21 cellular contexts compared by ENCODE assay signal in the genomic region with DNA sequence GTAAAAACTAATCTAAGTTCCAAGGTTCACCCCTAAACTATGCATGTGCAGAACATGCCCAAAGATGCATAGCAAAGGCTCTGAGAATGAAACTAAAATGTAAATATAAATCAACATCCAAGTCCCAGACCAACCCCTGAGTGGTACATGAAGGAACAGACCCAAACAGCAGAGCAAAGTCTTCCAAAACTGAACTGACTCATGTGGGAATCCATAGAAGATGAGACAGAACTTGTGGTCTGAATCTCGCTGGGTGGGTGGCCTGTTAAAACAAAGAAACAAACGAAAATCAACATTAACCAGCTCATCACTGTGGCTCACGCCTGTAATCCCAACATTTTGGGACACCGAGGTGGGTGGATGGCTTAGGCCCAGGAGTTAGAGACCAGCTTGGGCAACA. TPM values are rescaled to one million over a fixed set of nuclear protein-coding genes. Genes with fewer than 3 reads are reported as not detected.
DNase-seq lines count a peak whose midpoint lies in the region; ATAC-seq and TF ChIP-seq lines count a peak whose summit lies in the region.
"Had no signal": no experiment of that assay in that cellular context is flagged by ENCODE, and none has a peak within 500 bp of the region (broad histone marks: within the 10 kb centered on the region; RNA-seq: fewer than 3 reads in every experiment).

No MANE protein-coding gene starts in this region.

- H3K4me1 Mint-ChIP-seq in GM23338: no peaks in the 10 kb centered on the region
- H3K4me1 Mint-ChIP-seq: activated CD4-positive, alpha-beta T cell treated with anti-CD3 and anti-CD28 coated beads for 36 hours; activated T-helper 17 cell treated with anti-CD3 and anti-CD28 coated beads, Interleukin-2, amount 50 U/mL, for 72 hours; nephron progenitor cell had no signal

- H3F3A ChIP-seq in GM23338 (replicated peaks; ENCODE audit: low read depth): no peaks in the 10 kb centered on the region

- H3K36me3 Mint-ChIP-seq in GM23338 (ENCODE audit: low read depth): no peaks in the 10 kb centered on the region
- H3K36me3 Mint-ChIP-seq: activated naive CD8-positive, alpha-beta T cell; type B pancreatic cell had no signal

- H3K4me1 ChIP-seq in GM23338 (ENCODE audit: insufficient read depth): no peaks in the 10 kb centered on the region
- H3K4me1 ChIP-seq in subcutaneous abdominal adipose tissue (ENCODE audit: control insufficient read depth in 5 of 5, insufficient read depth in 5 of 5, low read length in 5 of 5): peaks cover 8 to 77% (median 66%) of the 10 kb centered on the region in 5 donors
- H3K4me1 ChIP-seq in esophagus muscularis mucosa: peaks cover 8 to 21% (median 18%) of the 10 kb centered on the region in 4 donors
- peaks cover 10% of the 10 kb centered on the region for H3K4me1 ChIP-seq in testis

- H3K9me3 Mint-ChIP-seq in GM23338: no peaks in the 10 kb centered on the region
- H3K9me3 Mint-ChIP-seq: activated T-helper 17 cell treated with anti-CD3 and anti-CD28 coated beads, Interleukin-2, amount 50 U/mL, for 72 hours; dendritic cell treated with granulocyte-macrophage colony-stimulating factor and Interleukin-4, amounts not matched to agents 40 ng/mL and 50 ng/mL, for 4 days; nephron progenitor cell; type B pancreatic cell had no signal

- H3K27me3 ChIP-seq in GM23338 (ENCODE audit: insufficient read depth): no peaks in the 10 kb centered on the region
- peaks cover 0 to 3% (median 0%) of the 10 kb centered on the region in 5 donors for H3K27me3 ChIP-seq in subcutaneous abdominal adipose tissue (ENCODE audit: control insufficient read depth in 5 of 5, insufficient read depth in 4 of 5, low read length in 5 of 5)
- H3K27me3 ChIP-seq in esophagus muscularis mucosa: peaks cover 0 to 15% (median 0%) of the 10 kb centered on the region in 4 donors
- H3K27me3 ChIP-seq in testis: no peaks in the 10 kb centered on the region

- DNase-seq in GM23338 (ENCODE audit: low spot score): no peak
- DNase-seq in astrocyte of the spinal cord (ENCODE audit: low read depth, low spot score): peak; percentile 57
- DNase-seq in islet precursor cell: peak; percentile 21
- DNase-seq in esophagus muscularis mucosa (ENCODE audit: extremely low spot score): no peak
- DNase-seq in testis: no peak
- no peak for DNase-seq in left ventricle myocardium superior
- DNase-seq: activated CD4-positive, alpha-beta T cell treated with anti-CD3 and anti-CD28 coated beads for 36 hours; midbrain; NCI-H69; nephron progenitor cell; posterior cingulate gyrus; stimulated activated naive CD4-positive, alpha-beta T cell treated with Interleukin-2 at 50 U/mL for 16 hours; SW 1271 had no signal

- TF ChIP-seq POLR2A in esophagus muscularis mucosa (IDR thresholded peaks at IDR 0.05; ENCODE audit: low read depth) (no peak), testis (IDR thresholded peaks at IDR 0.05) (no peak)

- no peaks in the 10 kb centered on the region for H3K9me3 ChIP-seq in subcutaneous abdominal adipose tissue (ENCODE audit: control insufficient read depth in 5 of 5, low read length in 5 of 5)
- no peaks in the 10 kb centered on the region for H3K9me3 ChIP-seq in esophagus muscularis mucosa
- H3K9me3 ChIP-seq in testis: no peaks in the 10 kb centered on the region

- H3K4me3 ChIP-seq in GM23338 (no peak overlapping the region), astrocyte of the spinal cord (ENCODE audit: low read depth, low read length) (no peak overlapping the region), subcutaneous abdominal adipose tissue (ENCODE audit: low read depth in 1 of 5, low read length in 5 of 5) (no peak overlapping the region), esophagus muscularis mucosa (no peak overlapping the region), testis (no peak overlapping the region)

- in situ Hi-C loops in astrocyte of the spinal cord (cut with HindIII; ENCODE audit: low sequenced_read_pairs): no loop called here

- ATAC-seq in GM23338 (no peak), left ventricle myocardium superior (no peak)
- ATAC-seq: activated CD4-positive, alpha-beta T cell treated with anti-CD3 and anti-CD28 coated beads for 36 hours; activated T-helper 17 cell treated with anti-CD3 and anti-CD28 coated beads, Interleukin-2, amount 50 U/mL, for 72 hours had no signal

- H3K9ac ChIP-seq in subcutaneous abdominal adipose tissue (ENCODE audit: low read length in 5 of 5): peak overlapping the region in 1 of 5 donors; percentile 53

- H2AFZ ChIP-seq in GM23338: 0 out of 2 replicates have a peak overlapping the region, but pooled peaks have one; percentile 32

- intact Hi-C loops in esophagus muscularis mucosa (cut with DNase I): no loop called here
- intact Hi-C loops in testis (cut with DNase I; ENCODE audit: low total_unique reads): no loop called here
- intact Hi-C loops in left ventricle myocardium superior (cut with micrococcal nuclease): loop anchor here (10.0 kb wide), 1 partner anchor 88 kb away; no protein-coding TSS in a partner anchor

- no peak overlapping the region for H3K4me2 ChIP-seq in GM23338

- H3K27ac Mint-ChIP-seq in GM23338: no peak overlapping the region
- H3K27ac Mint-ChIP-seq: activated CD4-positive, alpha-beta T cell treated with anti-CD3 and anti-CD28 coated beads for 36 hours; activated naive CD8-positive, alpha-beta T cell; activated T-helper 17 cell treated with anti-CD3 and anti-CD28 coated beads, Interleukin-2, amount 50 U/mL, for 72 hours; dendritic cell treated with granulocyte-macrophage colony-stimulating factor and Interleukin-4, amounts not matched to agents 40 ng/mL and 50 ng/mL, for 4 days; nephron progenitor cell; type B pancreatic cell had no signal

- TF ChIP-seq EP300 in esophagus muscularis mucosa (IDR thresholded peaks at IDR 0.05): no peak

- no peaks in the 10 kb centered on the region for H4K20me1 ChIP-seq in GM23338 (replicated peaks; ENCODE audit: insufficient read depth)

- H3K4me3 Mint-ChIP-seq in GM23338: no peak overlapping the region
- H3K4me3 Mint-ChIP-seq: activated CD4-positive, alpha-beta T cell treated with anti-CD3 and anti-CD28 coated beads for 36 hours; activated naive CD8-positive, alpha-beta T cell; activated T-helper 17 cell treated with anti-CD3 and anti-CD28 coated beads, Interleukin-2, amount 50 U/mL, for 72 hours; dendritic cell treated with granulocyte-macrophage colony-stimulating factor and Interleukin-4, amounts not matched to agents 40 ng/mL and 50 ng/mL, for 4 days; nephron progenitor cell; type B pancreatic cell had no signal

- WGBS in esophagus muscularis mucosa: 66% methylated on average over 4 of the region's 4 CpGs
- 70 to 78% methylated on average over 4 of the region's 4 CpGs for WGBS in testis, 2 donors

- H3K36me3 ChIP-seq in GM23338 (ENCODE audit: insufficient read depth) (no peaks in the 10 kb centered on the region), subcutaneous abdominal adipose tissue (ENCODE audit: control insufficient read depth in 5 of 5, insufficient read depth in 5 of 5, low read length in 5 of 5) (no peaks in the 10 kb centered on the region), esophagus muscularis mucosa (no peaks in the 10 kb centered on the region), testis (ENCODE audit: low read depth, missing control alignments) (no peaks in the 10 kb centered on the region)

- no peaks in the 10 kb centered on the region for H3K79me2 ChIP-seq in GM23338 (replicated peaks; ENCODE audit: insufficient read depth)

- no peak for TF ChIP-seq CTCF in GM23338 (conservative IDR thresholded peaks at IDR 0.05; ENCODE audit: low read depth in 2 of 2)
- no peak for TF ChIP-seq CTCF in astrocyte of the spinal cord (IDR thresholded peaks at IDR 0.05; ENCODE audit: low read depth, low read length)
- no peak for TF ChIP-seq CTCF in esophagus muscularis mucosa (IDR thresholded peaks at IDR 0.05)
- no peak for TF ChIP-seq CTCF in testis (IDR thresholded peaks at IDR 0.05)

- H3K27ac ChIP-seq in GM23338 (ENCODE audit: low read depth): no peak overlapping the region
- peak overlapping the region; percentile 92 for H3K27ac ChIP-seq in subcutaneous abdominal adipose tissue (ENCODE audit: low read depth, low read length)
- H3K27ac ChIP-seq in esophagus muscularis mucosa (replicated peaks in 1 of 4): no peak overlapping the region
- H3K27ac ChIP-seq in testis: peak overlapping the region in 1 of 2 donors; percentile 91

- no peaks in the 10 kb centered on the region for H3K27me3 Mint-ChIP-seq in GM23338 (ENCODE audit: insufficient read depth, low read depth, poor library complexity)

- H3K9me2 ChIP-seq in GM23338 (ENCODE audit: insufficient read depth): no peaks in the 10 kb centered on the region

TF ChIP-seq in GM23338, 12 proteins besides CTCF, POLR2A, EP300 and RAD21 (continues in another document):
- no peak for TF ChIP-seq EZH2 (IDR thresholded peaks at IDR 0.05; ENCODE audit: low read depth, unreplicated experiment)

RNA-seq across cellular contexts. Expression of a gene that starts 29.5 kb away (rescaled TPM):
- total RNA-seq in GM23338 (2014; rRNA removed; shearing (Covaris generic)): 98.3 and 129 TPM in 2 replicates
- polyA plus RNA-seq in GM23338 (2016; fragmentation: Nextera tagmentation; extraction: Ambion mirVana): 154 and 164 TPM in 2 replicates
- total RNA-seq in esophagus muscularis mucosa: 100 to 1,000 TPM; 118 to 143 (median 130) TPM
- 100 to 1,000 TPM; 263 to 295 TPM for total RNA-seq in testis
- 323 TPM for polyA plus RNA-seq in testis (ENCODE audit: insufficient read depth, low read depth, low replicate concordance)
- total RNA-seq in left ventricle myocardium superior: 112 TPM

RNA-seq across cellular contexts. Expression of a gene that starts 29.7 kb away (rescaled TPM):
- 138 and 153 TPM in 2 replicates for total RNA-seq in GM23338 (2014; rRNA removed; shearing (Covaris generic))
- polyA plus RNA-seq in GM23338 (2016; fragmentation: Nextera tagmentation; extraction: Ambion mirVana): 41.0 and 44.3 TPM in 2 replicates
- total RNA-seq in esophagus muscularis mucosa: 10 to 100 TPM in 3 of 4 donors, 1 to 10 TPM in 1; 7.5 to 21.5 (median 13.6) TPM
- total RNA-seq in testis: 10 to 100 TPM; 83.4 to 84.0 TPM
- 83.9 TPM for polyA plus RNA-seq in testis (ENCODE audit: insufficient read depth, low read depth, low replicate concordance)
- total RNA-seq in left ventricle myocardium superior: 13.3 TPM

RNA-seq across cellular contexts. Expression of a gene that starts 33.5 kb away (rescaled TPM):
- 0.07 TPM in 1 of 2 replicates, not detected in the other for total RNA-seq in GM23338 (2014; rRNA removed; shearing (Covaris generic))
- polyA plus RNA-seq in GM23338 (2016; fragmentation: Nextera tagmentation; extraction: Ambion mirVana) (0.03 TPM in 1 of 2 replicates, not detected in the other), testis (ENCODE audit: insufficient read depth, low read depth, low replicate concordance) (6.6 TPM)
- total RNA-seq in esophagus muscularis mucosa (not detected), testis (1 to 10 TPM; 5.5 to 6.7 TPM), left ventricle myocardium superior (0.10 TPM)
- total RNA-seq: activated T-helper 17 cell treated with anti-CD3 and anti-CD28 coated beads, Interleukin-2, amount 50 U/mL, for 72 hours; endothelial cell of umbilical vein; glomerular endothelial cell had no signal
- polyA plus RNA-seq: BJ, endothelial cell of umbilical vein had no signal

RNA-seq across cellular contexts. Expression of a gene that starts 34.8 kb away (rescaled TPM):
- 126 and 147 TPM in 2 replicates for total RNA-seq in GM23338 (2014; rRNA removed; shearing (Covaris generic))
- polyA plus RNA-seq in GM23338 (2016; fragmentation: Nextera tagmentation; extraction: Ambion mirVana) (38.1 and 39.2 TPM in 2 replicates), testis (ENCODE audit: insufficient read depth, low read depth, low replicate concordance) (40.0 TPM)
- total RNA-seq in esophagus muscularis mucosa (10 to 100 TPM; 12.4 to 28.3 (median 16.6) TPM), testis (10 to 100 TPM; 62.5 to 66.9 TPM), left ventricle myocardium superior (8.5 TPM)

RNA-seq across cellular contexts. Expression of a gene that starts 43.1 kb away (rescaled TPM):
- total RNA-seq in GM23338 (2014; rRNA removed; shearing (Covaris generic)): not detected in 2 replicates
- polyA plus RNA-seq in GM23338 (2016; fragmentation: Nextera tagmentation; extraction: Ambion mirVana) (not detected in 2 replicates), testis (ENCODE audit: insufficient read depth, low read depth, low replicate concordance) (153 TPM)
- total RNA-seq in esophagus muscularis mucosa (not detected), testis (10 to 100 TPM; 12.8 to 55.4 TPM), left ventricle myocardium superior (not detected)
- total RNA-seq: activated CD4-positive, alpha-beta T cell treated with anti-CD3 and anti-CD28 coated beads for 36 hours; activated T-helper 17 cell treated with anti-CD3 and anti-CD28 coated beads, Interleukin-2, amount 50 U/mL, for 72 hours; endothelial cell of umbilical vein; glomerular endothelial cell had no signal
- polyA plus RNA-seq: BJ, endothelial cell of umbilical vein had no signal

Comparison
In these comparisons a context has a peak if more than half of its experiments do, and no peak if none do; other contexts are left out.
1. DNase-seq: peak in astrocyte of the spinal cord (single experiment) and islet precursor cell (single experiment); none in GM23338 (single experiment), esophagus muscularis mucosa (single experiment), testis (single experiment) and left ventricle myocardium superior (single experiment).